Comparison of ENCODE assay signal across 8 cellular contexts in genomic region chr19:12364391-12365093, GRCh38. TPM values are rescaled to one million over a fixed set of nuclear protein-coding genes. Genes with fewer than 3 reads are reported as not detected.
A peak's percentile ranks its signal among the peaks of the same experiment; 100 is the strongest.
DNase-seq lines count a peak whose midpoint lies in the region; ATAC-seq and TF ChIP-seq lines count a peak whose summit lies in the region.

No MANE protein-coding gene starts in this region.

- H3K27me3 Mint-ChIP-seq in HFFc6 (ENCODE audit: insufficient read depth): no peaks in the 10 kb centered on the region; the same call in none of the 2 replicates
- H3K27me3 Mint-ChIP-seq in activated T-cell treated with anti-CD3 and anti-CD28 coated beads, Interleukin-2, amount 50 U/mL, for 24 hours: no peaks in the 10 kb centered on the region

- H3K4me3 ChIP-seq in gastroesophageal sphincter: peak overlapping the region; percentile 67 to 96

- no peak for TF ChIP-seq EP300 in gastroesophageal sphincter (IDR thresholded peaks at IDR 0.05)

- no peaks in the 10 kb centered on the region for H3K36me3 ChIP-seq in gastroesophageal sphincter

- H3K36me3 Mint-ChIP-seq in HFFc6 (ENCODE audit: low read depth): peaks cover 32% of the 10 kb centered on the region
- H3K36me3 Mint-ChIP-seq in activated T-cell treated with anti-CD3 and anti-CD28 coated beads, Interleukin-2, amount 50 U/mL, for 24 hours (ENCODE audit: low read depth): peaks cover 8% of the 10 kb centered on the region

- H3K27ac ChIP-seq in gastroesophageal sphincter: peak overlapping the region; percentile 70 to 96 (median 94)

- peak overlapping the region; percentile 96 for H3K27ac Mint-ChIP-seq in HFFc6
- H3K27ac Mint-ChIP-seq in activated T-cell treated with anti-CD3 and anti-CD28 coated beads, Interleukin-2, amount 50 U/mL, for 24 hours: peak overlapping the region; percentile 37

- no peaks in the 10 kb centered on the region for H3K9me3 ChIP-seq in gastroesophageal sphincter

- H3K4me3 Mint-ChIP-seq in HFFc6: peak overlapping the region; percentile 96
- peak overlapping the region; percentile 91 for H3K4me3 Mint-ChIP-seq in activated T-cell treated with anti-CD3 and anti-CD28 coated beads, Interleukin-2, amount 50 U/mL, for 24 hours

- ATAC-seq in gastroesophageal sphincter (no peak), omental fat pad (ENCODE audit: low FRiP score) (peak; percentile 6), GM21447 (IDR thresholded peaks at IDR 0.05; ENCODE audit: unreplicated experiment) (no peak), HG03097 (IDR thresholded peaks at IDR 0.05; ENCODE audit: low FRiP score, unreplicated experiment) (no peak)

- TF ChIP-seq POLR2A in gastroesophageal sphincter (IDR thresholded peaks at IDR 0.05): no peak

- H3K4me1 Mint-ChIP-seq in HFFc6 (ENCODE audit: low read depth): peaks cover 24% of the 10 kb centered on the region
- peaks cover 20% of the 10 kb centered on the region for H3K4me1 Mint-ChIP-seq in activated T-cell treated with anti-CD3 and anti-CD28 coated beads, Interleukin-2, amount 50 U/mL, for 24 hours (ENCODE audit: low read depth)

- DNase-seq in AML-193 (lab: John Stamatoyannopoulos, UW) (peak; percentile 12 to 15), HFFc6 (peak; percentile 16), omental fat pad (ENCODE audit: low spot score) (peak; percentile 23), NCI-H1436 treated with DMSO at 0.1 percent for 48 hours (lab: John Stamatoyannopoulos, UW) (no peak)
- peak; percentile 44 for DNase-seq in activated T-cell treated with anti-CD3 and anti-CD28 coated beads, Interleukin-2, amount 50 U/mL, for 24 hours

- WGBS in gastroesophageal sphincter (ENCODE audit: low coverage in 1 of 2), 2 donors: 0 to 5% methylated on average over 8 to 12 of the region's 22 CpGs

- peaks cover 39% of the 10 kb centered on the region for H3K9me3 Mint-ChIP-seq in HFFc6
- peaks cover 5% of the 10 kb centered on the region for H3K9me3 Mint-ChIP-seq in activated T-cell treated with anti-CD3 and anti-CD28 coated beads, Interleukin-2, amount 50 U/mL, for 24 hours

- no peaks in the 10 kb centered on the region for H3K27me3 ChIP-seq in gastroesophageal sphincter

- peaks cover 0 to 22% (median 5%) of the 10 kb centered on the region in 3 donors for H3K4me1 ChIP-seq in gastroesophageal sphincter

- TF ChIP-seq CTCF in HFFc6 (IDR thresholded peaks at IDR 0.05): no peak
- no peak for TF ChIP-seq CTCF in gastroesophageal sphincter (IDR thresholded peaks at IDR 0.05)
- TF ChIP-seq CTCF in omental fat pad (IDR thresholded peaks at IDR 0.05): no peak

RNA-seq across cellular contexts. Expression of gene ZNF442, which starts 0.9 kb away (rescaled TPM):
- 1 to 10 TPM; 2.1 to 3.1 (median 2.7) TPM for total RNA-seq in HFFc6 (2021; fragmentation: NEBNext Ultra II Directional; extraction: Animal tissue kit (Norgen Biotek cat#: 25700))
- total RNA-seq in gastroesophageal sphincter (1 to 10 TPM; 2.3 to 6.7 (median 4.8) TPM), omental fat pad (1 to 10 TPM; 1.8 to 7.9 (median 3.0) TPM)

RNA-seq across cellular contexts. Expression of gene ZNF563, which starts 31.1 kb away (rescaled TPM):
- total RNA-seq in HFFc6 (2021; fragmentation: NEBNext Ultra II Directional; extraction: Animal tissue kit (Norgen Biotek cat#: 25700)): 1 to 10 TPM; 1.5 to 2.1 (median 1.8) TPM
- total RNA-seq in gastroesophageal sphincter: 1 to 10 TPM; 1.6 to 7.6 (median 5.5) TPM
- total RNA-seq in omental fat pad: 1 to 10 TPM in 3 of 4 donors, under 1 TPM in 1; 0.84 to 8.2 (median 2.5) TPM

RNA-seq across cellular contexts. Expression of gene ZNF799, which starts 36.5 kb away (rescaled TPM):
- 1 to 10 TPM; 1.1 to 1.8 (median 1.5) TPM for total RNA-seq in HFFc6 (2021; fragmentation: NEBNext Ultra II Directional; extraction: Animal tissue kit (Norgen Biotek cat#: 25700))
- 1 to 10 TPM; 3.9 to 7.8 (median 4.7) TPM for total RNA-seq in gastroesophageal sphincter
- 10 to 100 TPM in 1 of 4 donors, 1 to 10 TPM in 3; 3.1 to 11.0 (median 4.2) TPM for total RNA-seq in omental fat pad
